10 cellular contexts compared by ENCODE assay signal in genomic region chr2:206212673-206213513, GRCh38. TPM values are rescaled to one million over a fixed set of nuclear protein-coding genes. Genes with fewer than 3 reads are reported as not detected.
DNase-seq lines count a peak whose midpoint lies in the region; ATAC-seq and TF ChIP-seq lines count a peak whose summit lies in the region.
"Had no signal": no experiment of that assay in that cellular context is flagged by ENCODE, and none has a peak within 500 bp of the region (broad histone marks: within the 10 kb centered on the region; RNA-seq: fewer than 3 reads in every experiment).

No MANE protein-coding gene starts in this region.

- H3K9me3 ChIP-seq in Panc1 (ENCODE audit: control insufficient read depth, insufficient read depth, low read depth, low read length) = no peaks in the 10 kb centered on the region
- H3K9me3 ChIP-seq: sigmoid colon had no signal

- no peaks in the 10 kb centered on the region for H3K4me1 Mint-ChIP-seq in activated T-helper 17 cell treated with anti-CD3 and anti-CD28 coated beads, Interleukin-2, amount 50 U/mL, for 72 hours

- peaks cover 13% of the 10 kb centered on the region for H3K27me3 Mint-ChIP-seq in activated T-helper 17 cell treated with anti-CD3 and anti-CD28 coated beads, Interleukin-2, amount 50 U/mL, for 72 hours

- H3K27ac Mint-ChIP-seq in activated T-helper 17 cell treated with anti-CD3 and anti-CD28 coated beads, Interleukin-2, amount 50 U/mL, for 72 hours = no peak overlapping the region

- in situ Hi-C loops in Panc1 (cut with HindIII; ENCODE audit: low pct_unique_long_range_greater_than_20kb, low sequenced_read_pairs) = no loop called here

- ATAC-seq in Panc1 = peak; percentile 45; the same call in 1 of the 2 replicates
- ATAC-seq in activated T-helper 17 cell treated with anti-CD3 and anti-CD28 coated beads, Interleukin-2, amount 50 U/mL, for 72 hours (replicated peaks) = no peak
- no peak for ATAC-seq in GM18502 (IDR thresholded peaks at IDR 0.05; ENCODE audit: poor library complexity, unreplicated experiment)

- POLR2A ChIA-PET in HEK293T (lab: Yijun Ruan, JAX) = interaction anchor here (0.6 to 2.1 kb wide), 3 partner anchors 50 to 61 kb away, joined by 3 to 10 read pairs (median 5); partner anchors contain the start of genes EEF1B2 and NDUFS1
- POLR2A ChIA-PET in Panc1 (lab: Charles Lee) = no interaction called here

- DNase-seq in HEK293T (ENCODE audit: extremely low spot score) (no peak), Panc1 (ENCODE audit: low read depth, low spot score) (no peak), glomerular visceral epithelial cell (ENCODE audit: extremely low spot score) (peak; percentile 25), cortex of kidney (lab: John Stamatoyannopoulos, UW) (no peak)
- DNase-seq: dermis blood vessel endothelial cell, sigmoid colon had no signal

- H3K9me3 Mint-ChIP-seq in activated T-helper 17 cell treated with anti-CD3 and anti-CD28 coated beads, Interleukin-2, amount 50 U/mL, for 72 hours = no peaks in the 10 kb centered on the region

- H3K27me3 ChIP-seq in Panc1 (ENCODE audit: control insufficient read depth, insufficient read depth, low read length) = peaks cover 4% of the 10 kb centered on the region; the same call in 1 of the 2 replicates
- H3K27me3 ChIP-seq: sigmoid colon had no signal

- no peak overlapping the region for H3K4me3 Mint-ChIP-seq in activated T-helper 17 cell treated with anti-CD3 and anti-CD28 coated beads, Interleukin-2, amount 50 U/mL, for 72 hours

- H3K4me3 ChIP-seq in Panc1 (ENCODE audit: low read depth in 2 of 2, low read length in 2 of 2) (peak overlapping the region in 1 of 2 experiments; percentile 6; a peak in 1 of 4 replicates), skin epidermis (peak overlapping the region in 3 of 7 experiments; percentile 1 to 7 (median 4))
- H3K4me3 ChIP-seq: sigmoid colon had no signal

- intact Hi-C loops in Panc1 (cut with micrococcal nuclease; ENCODE audit: unreplicated experiment) = no loop called here

- H3K36me3 Mint-ChIP-seq in activated T-helper 17 cell treated with anti-CD3 and anti-CD28 coated beads, Interleukin-2, amount 50 U/mL, for 72 hours (ENCODE audit: low read depth) = no peaks in the 10 kb centered on the region

- TF ChIP-seq CTCF in Panc1 (IDR thresholded peaks at IDR 0.05) = no peak

- BruUV-seq in Panc1 (replicated peaks; lab: Mats Ljungman, UMichigan) = no TSS peak

- peaks cover 8% of the 10 kb centered on the region for H3K4me1 ChIP-seq in Panc1 (ENCODE audit: control insufficient read depth, insufficient read depth, low read length)

- H3K27ac ChIP-seq in Panc1 (ENCODE audit: low read length) (no peak overlapping the region), skin epidermis (peak overlapping the region in 18 of 21 experiments; percentile 3 to 83 (median 48))
- H3K27ac ChIP-seq: HL-60, sigmoid colon had no signal

- CTCF ChIA-PET in HEK293T (lab: Yijun Ruan, JAX) (interaction anchor here (0.6 to 1.2 kb wide), 4 partner anchors 10 to 223 kb away, joined by 3 to 6 read pairs (median 4); no protein-coding TSS in a partner anchor), Panc1 (lab: Charles Lee) (interaction anchor here (0.7 kb wide), 2 partner anchors 9 kb away, joined by 3 to 6 read pairs; no protein-coding TSS in a partner anchor)

- no peaks in the 10 kb centered on the region for H3K36me3 ChIP-seq in Panc1 (ENCODE audit: control insufficient read depth, insufficient read depth, low read length)
- H3K36me3 ChIP-seq: sigmoid colon had no signal

TF ChIP-seq in HEK293T, 16 proteins besides CTCF, POLR2A, EP300 and RAD21:
- TF ChIP-seq ELF4 (IDR thresholded peaks at IDR 0.05) (no peak), NFRKB (IDR thresholded peaks at IDR 0.05) (no peak), FOXA1 (IDR thresholded peaks at IDR 0.05) (no peak), TARDBP (IDR thresholded peaks at IDR 0.05) (no peak), CTBP1 (IDR thresholded peaks at IDR 0.05; ENCODE audit: borderline replicate concordance) (no peak), HDGF (IDR thresholded peaks at IDR 0.05; ENCODE audit: borderline replicate concordance) (no peak), BHLHE40 (IDR thresholded peaks at IDR 0.05; ENCODE audit: borderline replicate concordance) (no peak), LEF1 (IDR thresholded peaks at IDR 0.05; ENCODE audit: borderline replicate concordance) (no peak), ARNT (IDR thresholded peaks at IDR 0.05) (no peak), ZNF384 (IDR thresholded peaks at IDR 0.05) (peak; percentile 69), PKNOX1 (IDR thresholded peaks at IDR 0.05) (peak; percentile 87), L3MBTL2 (conservative IDR thresholded peaks at IDR 0.05) (no peak), FOXM1 (IDR thresholded peaks at IDR 0.05; ENCODE audit: borderline replicate concordance) (no peak), SP1 (IDR thresholded peaks at IDR 0.05) (no peak)

RNA-seq across cellular contexts. Expression of gene EEF1B2, which starts 53.2 kb away (rescaled TPM):
- total RNA-seq in Panc1 (2021; ENCODE audit: unreplicated experiment) = 523 TPM
- polyA plus RNA-seq in Panc1 (2012; ENCODE audit: insufficient read length) = 470 TPM
- 100 to 1,000 TPM; 935 to 972 TPM for total RNA-seq in activated T-helper 17 cell treated with anti-CD3 and anti-CD28 coated beads, Interleukin-2, amount 50 U/mL, for 72 hours

RNA-seq across cellular contexts. Expression of gene NDUFS1, which starts 53.6 kb away (rescaled TPM):
- total RNA-seq in Panc1 (2021; ENCODE audit: unreplicated experiment) = 106 TPM
- 68.3 TPM for polyA plus RNA-seq in Panc1 (2012; ENCODE audit: insufficient read length)
- 100 to 1,000 TPM in 1 of 2 donors, 10 to 100 TPM in 1; 63.8 to 104 TPM for total RNA-seq in activated T-helper 17 cell treated with anti-CD3 and anti-CD28 coated beads, Interleukin-2, amount 50 U/mL, for 72 hours
